Comparison of ENCODE assay signal across 8 cellular contexts in genomic region chr12:113965951-113966797, GRCh38. TPM values are rescaled to one million over a fixed set of nuclear protein-coding genes. Genes with fewer than 3 reads are reported as not detected.
A peak's percentile ranks its signal among the peaks of the same experiment; 100 is the strongest.
DNase-seq lines count a peak whose midpoint lies in the region; ATAC-seq and TF ChIP-seq lines count a peak whose summit lies in the region.

Gene RBM19, minus strand, starts transcription at chr12:113966325. Its CDS starts 98 bp downstream, at chr12:113966227.

- ATAC-seq in HG02642 (IDR thresholded peaks at IDR 0.05; ENCODE audit: poor library complexity, unreplicated experiment) (peak; percentile 97), omental fat pad (ENCODE audit: low FRiP score) (peak; percentile 100)

- peaks cover 55% of the 10 kb centered on the region for H3K4me1 Mint-ChIP-seq in activated naive CD8-positive, alpha-beta T cell (ENCODE audit: low read depth)

- H3K36me3 Mint-ChIP-seq in activated naive CD8-positive, alpha-beta T cell = peaks cover 8% of the 10 kb centered on the region

- H3K4me3 Mint-ChIP-seq in activated naive CD8-positive, alpha-beta T cell = peak within 1 kb of the TSS; percentile 99

- peak within 1 kb of the TSS; percentile 98 for H3K27ac Mint-ChIP-seq in activated naive CD8-positive, alpha-beta T cell

- peak within 1 kb of the TSS in 1 of 2 donors; percentile 13 for H3K27ac ChIP-seq in testis

- no peak for TF ChIP-seq POLR2A in testis (IDR thresholded peaks at IDR 0.05)

- intact Hi-C loops in testis (cut with DNase I; ENCODE audit: low total_unique reads) = no loop called here

- H3K4me3 ChIP-seq in GM12865 (ENCODE audit: low read depth, low read length) (peak within 1 kb of the TSS; percentile 84), testis (peak within 1 kb of the TSS; percentile 62 to 74)

- H3K36me3 ChIP-seq in testis (ENCODE audit: low read depth, missing control alignments) = no peaks in the 10 kb centered on the region

- DNase-seq in GM12865 (ENCODE audit: low read depth) (peak; percentile 98), NCI-H1105 (lab: John Stamatoyannopoulos, UW) (peak; percentile 99), SKM-1 treated with dmso at 0.1 percent for 144 hours (lab: John Stamatoyannopoulos, UW; ENCODE audit: unreplicated experiment) (peak; percentile 80), glomerular visceral epithelial cell (ENCODE audit: extremely low spot score) (peak; percentile 97), omental fat pad (ENCODE audit: low spot score) (peak; percentile 88), testis (peak; percentile 99)

- no peaks in the 10 kb centered on the region for H3K9me3 Mint-ChIP-seq in activated naive CD8-positive, alpha-beta T cell (ENCODE audit: low read depth)

- 0 to 1% methylated on average over 38 to 46 of the region's 46 CpGs for WGBS in testis, 2 donors

- no peaks in the 10 kb centered on the region for H3K9me3 ChIP-seq in testis

- no peaks in the 10 kb centered on the region for H3K27me3 ChIP-seq in testis

- peaks cover 5% of the 10 kb centered on the region for H3K4me1 ChIP-seq in testis

- H3K27me3 Mint-ChIP-seq in activated naive CD8-positive, alpha-beta T cell = no peaks in the 10 kb centered on the region

- peak; percentile 88 for TF ChIP-seq CTCF in GM12865 (IDR thresholded peaks at IDR 0.05; ENCODE audit: insufficient read depth, low read depth, low read length, missing control alignments)
- TF ChIP-seq CTCF in omental fat pad (IDR thresholded peaks at IDR 0.05) = peak in 2 of 3 donors; percentile 67 to 79
- TF ChIP-seq CTCF in testis (IDR thresholded peaks at IDR 0.05) = peak; percentile 83 to 89 (median 86)

RNA-seq across cellular contexts. Expression of gene RBM19, which starts in this region (rescaled TPM):
- 10 to 100 TPM; 24.3 to 41.6 (median 28.7) TPM for total RNA-seq in omental fat pad
- total RNA-seq in testis = 10 to 100 TPM; 49.5 to 55.4 TPM
- polyA plus RNA-seq in testis (ENCODE audit: insufficient read depth, low read depth, low replicate concordance) = 28.9 TPM
